7 cellular contexts compared by ENCODE assay signal in the genomic region with DNA sequence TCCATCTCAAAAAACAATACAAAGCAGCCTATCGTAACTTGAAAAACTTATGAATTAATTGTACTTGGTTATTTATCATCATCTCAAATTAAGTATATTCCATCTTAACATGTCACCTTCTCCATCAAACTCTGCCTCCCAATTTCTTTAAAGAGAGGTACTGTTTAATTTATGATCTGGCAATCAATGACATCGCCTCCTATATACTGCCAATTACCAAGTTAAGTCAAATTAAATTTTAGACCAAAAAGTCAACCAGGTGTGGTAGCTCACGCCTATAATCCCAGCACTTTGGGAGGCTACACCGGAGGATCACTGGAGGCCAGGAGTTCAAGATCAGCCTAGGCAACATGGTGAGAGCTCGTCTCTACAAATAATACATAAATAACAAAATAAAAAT.
"Had no signal": no experiment of that assay in that cellular context is flagged by ENCODE, and none has a peak within 500 bp of the region (broad histone marks: within the 10 kb centered on the region; RNA-seq: fewer than 3 reads in every experiment).

No MANE protein-coding gene starts in this region.

- FAIRE-seq: K562 had no signal

- H3K27ac ChIP-seq: HL-60 had no signal

- H3K4me3 ChIP-seq: HAP-1, K562 had no signal

- H3K4me1 ChIP-seq: HAP-1 had no signal

- DNase-seq: GOT3, H7, KG1 had no signal

- H3K9me3 ChIP-seq: HAP-1 had no signal

- ATAC-seq: HCT116, K562 had no signal
